ENCODE assay signal across 20 cellular contexts in the genomic region with DNA sequence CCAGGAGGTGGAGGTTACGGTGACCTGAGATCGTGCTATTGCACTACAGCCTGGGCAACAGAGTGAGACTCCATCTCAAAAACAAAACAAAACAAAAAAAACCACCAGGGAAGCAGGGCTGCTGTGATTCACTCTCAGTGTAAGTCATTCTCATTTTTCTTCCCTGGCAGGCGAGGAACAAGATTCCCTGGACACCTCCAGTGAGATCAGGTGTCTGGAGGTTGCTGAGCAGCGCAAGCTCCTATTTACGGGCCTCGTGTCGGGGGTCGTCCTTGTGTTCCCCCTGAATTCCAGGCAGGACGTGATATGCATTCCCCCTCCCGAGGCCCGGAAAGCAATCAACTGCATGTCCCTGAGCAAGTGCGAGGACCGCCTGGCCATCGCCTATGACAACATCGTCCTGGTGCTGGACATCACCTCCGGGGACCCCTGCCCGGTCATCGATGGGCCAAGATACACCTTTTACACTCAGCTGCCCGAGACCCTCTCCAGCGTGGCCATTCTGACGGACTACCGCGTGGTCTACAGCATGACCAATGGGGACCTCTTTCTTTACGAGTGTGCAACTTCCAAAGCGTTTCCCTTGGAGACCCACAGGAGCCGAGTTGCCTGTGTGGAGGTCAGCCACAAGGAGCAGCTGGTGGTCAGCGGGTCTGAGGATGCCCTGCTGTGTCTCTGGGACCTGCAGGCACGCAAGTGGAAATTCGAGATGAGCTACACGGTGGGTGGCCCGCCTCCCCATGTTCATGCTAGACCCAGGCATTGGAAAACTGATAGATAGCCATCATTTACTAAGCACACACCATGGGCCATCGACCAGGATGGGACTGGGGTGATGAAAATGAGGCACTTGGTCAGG.
DNase-seq lines count a peak whose midpoint lies in the region; TF ChIP-seq lines count a peak whose summit lies in the region.
"Had no signal": no experiment of that assay in that cellular context is flagged by ENCODE, and none has a peak within 500 bp of the region (broad histone marks: within the 10 kb centered on the region; RNA-seq: fewer than 3 reads in every experiment).

No MANE protein-coding gene starts in this region.

- peaks cover 6% of the 10 kb centered on the region for H3K4me1 Mint-ChIP-seq in nephron progenitor cell
- H3K4me1 Mint-ChIP-seq: CD4-positive, CD25-positive, alpha-beta regulatory T cell; CD8-positive, alpha-beta memory T cell had no signal

- no peaks in the 10 kb centered on the region for H3K9me3 Mint-ChIP-seq in nephron progenitor cell
- H3K9me3 Mint-ChIP-seq: CD8-positive, alpha-beta memory T cell; IgD-negative memory B cell had no signal

- H3K36me3 Mint-ChIP-seq in nephron progenitor cell (ENCODE audit: low read depth): no peaks in the 10 kb centered on the region
- H3K36me3 Mint-ChIP-seq: CD4-positive, CD25-positive, alpha-beta regulatory T cell; IgD-negative memory B cell had no signal

- no peak overlapping the region for H3K27ac Mint-ChIP-seq in nephron progenitor cell
- H3K27ac Mint-ChIP-seq: CD4-positive, CD25-positive, alpha-beta regulatory T cell; CD8-positive, alpha-beta memory T cell; GM23338; IgD-negative memory B cell had no signal

- no peak for TF ChIP-seq CTCF in nephron progenitor cell (IDR thresholded peaks at IDR 0.05)

- peaks cover 16% of the 10 kb centered on the region for H3K27me3 Mint-ChIP-seq in nephron progenitor cell (ENCODE audit: low read depth, poor library complexity)

- peak; percentile 89 for DNase-seq in NCI-H146 (lab: John Stamatoyannopoulos, UW)
- DNase-seq in brain pericyte (ENCODE audit: low read depth, low spot score): peak; percentile 53
- DNase-seq in nephron progenitor cell: peak; percentile 18
- peak; percentile 23 for DNase-seq in smooth muscle cell of the brain vasculature (ENCODE audit: low read depth, low spot score)
- no peak for DNase-seq in pons (ENCODE audit: low spot score)
- no peak for DNase-seq in COLO668 (lab: John Stamatoyannopoulos, UW; ENCODE audit: unreplicated experiment)
- DNase-seq in HPDE6-E6E7 (ENCODE audit: extremely low spot score): no peak
- no peak for DNase-seq in HuH-7.5 (ENCODE audit: low spot score)
- DNase-seq: ACHN; BE2C; C1 segment of cervical spinal cord; CD4-positive, CD25-positive, alpha-beta regulatory T cell; CD8-positive, alpha-beta memory T cell; DMS153; DMS79; GDM1; H7; KG1 had no signal

- H3K4me3 Mint-ChIP-seq in nephron progenitor cell: no peak overlapping the region
- H3K4me3 Mint-ChIP-seq: CD4-positive, CD25-positive, alpha-beta regulatory T cell; CD8-positive, alpha-beta memory T cell; GM23338; IgD-negative memory B cell had no signal

Comparison
In these comparisons a context has a peak if more than half of its experiments do, and no peak if none do; other contexts are left out.
1. DNase-seq: peak in NCI-H146 (single experiment), brain pericyte (single experiment), nephron progenitor cell (single experiment) and smooth muscle cell of the brain vasculature (single experiment); none in pons (single experiment), COLO668 (single experiment), HPDE6-E6E7 (single experiment) and HuH-7.5 (single experiment).